1 cellular context compared by ENCODE assay signal in genomic region chr2:64453710-64454315, GRCh38.
TF ChIP-seq lines count a peak whose summit lies in the region.

TSS of gene LGALSL (plus strand) at chr2:64454162. CDS start at chr2:64454546, 384 bp downstream.

TF ChIP-seq in HCT116, 20 proteins besides CTCF, POLR2A, EP300 and RAD21 (continued from another document):
- TF ChIP-seq SIN3A (IDR thresholded peaks at IDR 0.05; ENCODE audit: low read depth): no peak
TF ChIP-seq in HCT116: peak in this region for 3.
